Comparison of ENCODE assay signal across 9 cellular contexts in the genomic region with DNA sequence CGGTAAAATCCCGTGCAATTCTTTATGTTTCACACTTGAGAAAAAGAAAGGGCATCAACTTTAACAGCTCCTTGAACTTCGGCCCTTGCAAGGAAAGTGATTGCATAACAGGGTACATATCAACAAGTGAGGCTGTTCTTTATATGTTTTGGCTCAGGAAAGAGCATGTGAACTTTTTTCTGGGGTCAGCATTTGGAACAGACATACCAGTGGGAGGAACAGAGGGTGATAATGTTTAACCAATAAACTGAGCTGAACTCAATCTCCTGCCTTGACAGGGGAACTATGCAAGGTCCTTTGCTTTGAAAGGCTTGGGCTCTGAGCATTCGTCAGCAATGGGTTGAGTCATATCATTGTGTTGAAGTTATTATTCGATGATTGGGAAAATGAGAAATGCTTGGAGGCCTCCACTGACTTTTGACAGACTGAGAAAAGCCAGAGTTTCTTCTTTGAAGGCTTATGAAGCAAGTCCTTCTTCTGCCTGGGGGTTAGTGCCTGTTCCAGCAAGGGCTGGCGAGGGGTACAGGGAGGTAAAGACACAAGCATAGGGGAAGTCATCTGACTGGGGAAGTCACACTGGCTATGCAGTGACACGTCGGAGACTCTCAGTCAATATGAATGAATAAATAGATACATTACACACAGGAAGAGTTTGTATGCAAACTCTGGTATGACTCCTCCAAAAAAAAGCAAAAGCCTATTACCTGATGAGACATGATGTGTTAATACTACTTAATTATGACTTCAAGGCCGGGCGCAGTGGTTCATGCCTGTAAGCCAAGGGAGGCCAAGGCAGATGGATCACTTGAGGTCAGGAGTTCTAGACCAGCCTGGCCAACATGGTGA. TPM values are rescaled to one million over a fixed set of nuclear protein-coding genes. Genes with fewer than 3 reads are reported as not detected.
DNase-seq lines count a peak whose midpoint lies in the region; TF ChIP-seq lines count a peak whose summit lies in the region.
"Had no signal": no experiment of that assay in that cellular context is flagged by ENCODE, and none has a peak within 500 bp of the region (broad histone marks: within the 10 kb centered on the region; RNA-seq: fewer than 3 reads in every experiment).

No MANE protein-coding gene starts in this region.

- H4K8ac ChIP-seq in mesenchymal stem cell (ENCODE audit: low read length), result no peak overlapping the region

- H3K4me2 ChIP-seq in mesenchymal stem cell (ENCODE audit: low read length, poor library complexity, severe bottlenecking), result no peak overlapping the region

- H3K36me3 ChIP-seq in mesenchymal stem cell (ENCODE audit: control insufficient read depth in 1 of 2, insufficient read depth in 2 of 2, low read depth in 1 of 2, low read length in 2 of 2), result no peaks in the 10 kb centered on the region

- no peaks in the 10 kb centered on the region for H3K9me3 ChIP-seq in mesenchymal stem cell (ENCODE audit: control insufficient read depth, low read length)

- no peak overlapping the region for H2BK12ac ChIP-seq in mesenchymal stem cell (ENCODE audit: low read length in 2 of 2)

- no peak for TF ChIP-seq CTCF in epithelial cell of esophagus (IDR thresholded peaks at IDR 0.05; ENCODE audit: insufficient read depth, low read depth, low read length, missing control alignments)

- H3K4me3 Mint-ChIP-seq in activated T-helper 1 cell treated with anti-CD3 and anti-CD28 coated beads, Interleukin-12 subunit alpha, Interleukin-12 subunit beta, Interleukin-2, Interleukin-4 antibody, amounts not matched to agents 30 ng/mL and 10 ng/mL and 1 ng/mL, durations not matched to agents 14 hours and 24 hours and 36 hours, result no peak overlapping the region
- H3K4me3 Mint-ChIP-seq: activated CD8-positive, alpha-beta T cell treated with anti-CD3 and anti-CD28 coated beads for 36 hours had no signal

- intact Hi-C loops in activated T-helper 1 cell treated with anti-CD3 and anti-CD28 coated beads, Interleukin-12 subunit alpha, Interleukin-12 subunit beta, Interleukin-2, Interleukin-4 antibody, amounts not matched to agents 30 ng/mL and 10 ng/mL and 1 ng/mL, durations not matched to agents 14 hours and 24 hours and 36 hours (cut with micrococcal nuclease), result no loop called here

- DNase-seq in NCI-H460 (ENCODE audit: extremely low read depth, low read depth), result peak; percentile 49
- DNase-seq in epithelial cell of esophagus (ENCODE audit: low read depth), result peak; percentile 94
- DNase-seq in mesenchymal stem cell, result peak; percentile 86
- DNase-seq in ureter (ENCODE audit: low spot score), result peak; percentile 60
- DNase-seq in activated T-cell treated with anti-CD3 and anti-CD28 coated beads, Interleukin-2, amount 50 U/mL, for 1 hour, result no peak
- DNase-seq in activated T-helper 1 cell treated with anti-CD3 and anti-CD28 coated beads, Interleukin-12 subunit alpha, Interleukin-12 subunit beta, Interleukin-2, Interleukin-4 antibody, amounts not matched to agents 30 ng/mL and 10 ng/mL and 1 ng/mL, durations not matched to agents 14 hours and 24 hours and 36 hours (ENCODE audit: low spot score), result no peak
- no peak for DNase-seq in epidermal melanocyte (ENCODE audit: insufficient read length, low spot score)
- DNase-seq: activated CD8-positive, alpha-beta T cell treated with anti-CD3 and anti-CD28 coated beads for 36 hours; NCI-H345 had no signal

- H3K23ac ChIP-seq in mesenchymal stem cell (ENCODE audit: low read length in 2 of 2), result no peak overlapping the region

- no peak overlapping the region for H3K18ac ChIP-seq in mesenchymal stem cell (ENCODE audit: low read depth in 1 of 2, low read length in 2 of 2)

- no peak overlapping the region for H3K14ac ChIP-seq in mesenchymal stem cell (ENCODE audit: low read length in 2 of 2)

- H3K79me1 ChIP-seq in mesenchymal stem cell (replicated peaks; ENCODE audit: low read length, poor library complexity, severe bottlenecking), result no peaks in the 10 kb centered on the region

- 46% methylated on average over 8 of the region's 10 CpGs for WGBS in mesenchymal stem cell

- peak overlapping the region; percentile 7 for H3K9ac ChIP-seq in mesenchymal stem cell (ENCODE audit: low read length)

- no peaks in the 10 kb centered on the region for H3K36me3 Mint-ChIP-seq in activated T-helper 1 cell treated with anti-CD3 and anti-CD28 coated beads, Interleukin-12 subunit alpha, Interleukin-12 subunit beta, Interleukin-2, Interleukin-4 antibody, amounts not matched to agents 30 ng/mL and 10 ng/mL and 1 ng/mL, durations not matched to agents 14 hours and 24 hours and 36 hours (ENCODE audit: low read depth)

- no peak overlapping the region for H3K27ac ChIP-seq in mesenchymal stem cell (ENCODE audit: low read length, poor library complexity, severe bottlenecking)

- no peak overlapping the region for H4K91ac ChIP-seq in mesenchymal stem cell (ENCODE audit: low read length)

- no peak overlapping the region for H2BK5ac ChIP-seq in mesenchymal stem cell (ENCODE audit: low read depth, low read length, poor library complexity, severe bottlenecking)

- H3K4me3 ChIP-seq in epithelial cell of esophagus (ENCODE audit: low read length) (no peak overlapping the region), mesenchymal stem cell (ENCODE audit: insufficient read depth in 1 of 2, low read depth in 1 of 2, low read length in 2 of 2) (no peak overlapping the region)

- H3K27ac Mint-ChIP-seq in activated T-helper 1 cell treated with anti-CD3 and anti-CD28 coated beads, Interleukin-12 subunit alpha, Interleukin-12 subunit beta, Interleukin-2, Interleukin-4 antibody, amounts not matched to agents 30 ng/mL and 10 ng/mL and 1 ng/mL, durations not matched to agents 14 hours and 24 hours and 36 hours, result no peak overlapping the region
- H3K27ac Mint-ChIP-seq: activated CD8-positive, alpha-beta T cell treated with anti-CD3 and anti-CD28 coated beads for 36 hours had no signal

- H3K4ac ChIP-seq in mesenchymal stem cell (ENCODE audit: low read depth in 1 of 2, low read length in 2 of 2), result no peak overlapping the region

- no peaks in the 10 kb centered on the region for H3K4me1 Mint-ChIP-seq in activated T-helper 1 cell treated with anti-CD3 and anti-CD28 coated beads, Interleukin-12 subunit alpha, Interleukin-12 subunit beta, Interleukin-2, Interleukin-4 antibody, amounts not matched to agents 30 ng/mL and 10 ng/mL and 1 ng/mL, durations not matched to agents 14 hours and 24 hours and 36 hours (ENCODE audit: low read depth)

- no peak overlapping the region for H2AK5ac ChIP-seq in mesenchymal stem cell (ENCODE audit: low read length, severe bottlenecking)

- no peaks in the 10 kb centered on the region for H3K9me3 Mint-ChIP-seq in activated T-helper 1 cell treated with anti-CD3 and anti-CD28 coated beads, Interleukin-12 subunit alpha, Interleukin-12 subunit beta, Interleukin-2, Interleukin-4 antibody, amounts not matched to agents 30 ng/mL and 10 ng/mL and 1 ng/mL, durations not matched to agents 14 hours and 24 hours and 36 hours
- H3K9me3 Mint-ChIP-seq: activated CD8-positive, alpha-beta T cell treated with anti-CD3 and anti-CD28 coated beads for 36 hours had no signal

- H2BK120ac ChIP-seq in mesenchymal stem cell (ENCODE audit: low read depth, low read length), result no peak overlapping the region

- peaks cover 6% of the 10 kb centered on the region for H3K27me3 Mint-ChIP-seq in activated T-helper 1 cell treated with anti-CD3 and anti-CD28 coated beads, Interleukin-12 subunit alpha, Interleukin-12 subunit beta, Interleukin-2, Interleukin-4 antibody, amounts not matched to agents 30 ng/mL and 10 ng/mL and 1 ng/mL, durations not matched to agents 14 hours and 24 hours and 36 hours (ENCODE audit: insufficient read depth)

- H2AFZ ChIP-seq in mesenchymal stem cell (ENCODE audit: low read depth, low read length), result no peak overlapping the region

- H3K27me3 ChIP-seq in mesenchymal stem cell (ENCODE audit: control insufficient read depth in 1 of 2, insufficient read depth in 1 of 2, low read length in 2 of 2), result no peaks in the 10 kb centered on the region

- no peak overlapping the region for H2BK15ac ChIP-seq in mesenchymal stem cell (ENCODE audit: low read depth, poor library complexity, severe bottlenecking)

- peaks cover 2% of the 10 kb centered on the region for H3K4me1 ChIP-seq in mesenchymal stem cell (ENCODE audit: control insufficient read depth, insufficient read depth, low read depth, low read length)

RNA-seq across cellular contexts. Expression of a gene that starts 57.2 kb away (rescaled TPM):
- total RNA-seq in NCI-H460 (2014; rRNA removed; shearing (Covaris generic)), result 72.0 and 84.4 TPM in 2 replicates
- polyA plus RNA-seq in NCI-H460 (2014; cell fraction: nucleus; rRNA removed), result 29.2 and 48.9 TPM in 2 replicates
- 65.7 TPM for polyA plus RNA-seq in mesenchymal stem cell (2013, experiment 1 of 2)
- polyA plus RNA-seq in mesenchymal stem cell (2013, experiment 2 of 2), result 74.5 TPM
- 397 TPM for total RNA-seq in ureter
- 36.0 and 40.5 TPM in 2 replicates for total RNA-seq in activated T-helper 1 cell treated with anti-CD3 and anti-CD28 coated beads, Interleukin-12 subunit alpha, Interleukin-12 subunit beta, Interleukin-2, Interleukin-4 antibody, amounts not matched to agents 30 ng/mL and 10 ng/mL and 1 ng/mL, durations not matched to agents 14 hours and 24 hours and 36 hours

Comparison
In these comparisons a context has a peak if more than half of its experiments do, and no peak if none do; other contexts are left out.
1. DNase-seq: peak in NCI-H460 (single experiment), epithelial cell of esophagus (single experiment), mesenchymal stem cell (single experiment) and ureter (single experiment); none in activated T-cell treated with anti-CD3 and anti-CD28 coated beads, Interleukin-2, amount 50 U/mL, for 1 hour (single experiment), activated T-helper 1 cell treated with anti-CD3 and anti-CD28 coated beads, Interleukin-12 subunit alpha, Interleukin-12 subunit beta, Interleukin-2, Interleukin-4 antibody, amounts not matched to agents 30 ng/mL and 10 ng/mL and 1 ng/mL, durations not matched to agents 14 hours and 24 hours and 36 hours (single experiment) and epidermal melanocyte (single experiment).